Comparison of ENCODE assay signal across 23 cellular contexts in the genomic region with DNA sequence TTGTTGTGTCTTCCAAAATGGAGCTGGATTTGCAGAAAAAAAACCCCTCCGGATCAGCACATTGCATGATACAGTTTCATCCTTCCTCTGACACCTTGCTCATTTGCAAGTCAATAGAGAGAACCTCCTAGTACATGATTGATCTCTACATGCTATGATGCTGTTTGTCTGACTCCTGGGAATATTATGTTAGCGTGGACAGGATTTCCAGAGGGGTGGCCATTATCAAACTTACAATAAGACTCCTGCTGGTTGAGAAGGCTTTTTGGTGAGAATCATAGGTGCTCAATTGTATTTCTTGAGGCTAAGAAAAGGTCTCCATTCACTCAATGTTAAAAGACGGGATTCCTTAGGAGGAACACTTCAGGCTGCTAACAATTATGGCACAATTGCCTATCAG.
DNase-seq lines count a peak whose midpoint lies in the region; ATAC-seq, FAIRE-seq and TF ChIP-seq lines count a peak whose summit lies in the region.
"Had no signal": no experiment of that assay in that cellular context is flagged by ENCODE, and none has a peak within 500 bp of the region (broad histone marks: within the 10 kb centered on the region; RNA-seq: fewer than 3 reads in every experiment).

No MANE protein-coding gene starts in this region.

- H3K36me3 ChIP-seq in OCI-LY3 (replicated peaks; ENCODE audit: low read depth, low read length) = no peaks in the 10 kb centered on the region
- no peaks in the 10 kb centered on the region for H3K36me3 ChIP-seq in aorta (ENCODE audit: control insufficient read depth in 1 of 2, insufficient read depth in 2 of 2, low read length in 1 of 2)

- peak overlapping the region; percentile 64 for H3K4me2 ChIP-seq in OCI-LY3 (ENCODE audit: low read length)
- H3K4me2 ChIP-seq: KMS-11, PC-9 had no signal

- DNase-seq in GM19239 (ENCODE audit: insufficient read length, low spot score) (no peak), neural crest cell (ENCODE audit: low read depth, low spot score) (no peak), aorta (no peak), inferior parietal cortex (ENCODE audit: extremely low spot score) (no peak), cerebellar cortex (ENCODE audit: low spot score) (no peak)
- no peak for DNase-seq in activated naive CD4-positive, alpha-beta T cell treated with anti-CD3 and anti-CD28 coated beads, Interleukin-2, amount 50 U/mL, for 16 hours
- DNase-seq: Caco-2; CD4-positive, alpha-beta memory T cell; DMS153; IMR-90; NCI-H1105; NCI-H146; NCI-H2029; NCI-H226; NCI-H510A treated with DMSO at 0.1 percent for 48 hours; PC-9; SHP77 treated with DMSO at 0.1 percent for 48 hours; SW 1271 had no signal

- H3K9me3 ChIP-seq in OCI-LY3 (ENCODE audit: insufficient read depth, low read length) (no peaks in the 10 kb centered on the region), aorta (ENCODE audit: control insufficient read depth, low read length) (no peaks in the 10 kb centered on the region)
- H3K9me3 ChIP-seq: Caco-2 had no signal

- peak; percentile 22 for ATAC-seq in aorta (ENCODE audit: low FRiP score)

- 0 out of 2 replicates have a peak overlapping the region, but pooled peaks have one; percentile 1 for H2AFZ ChIP-seq in OCI-LY3 (ENCODE audit: low read depth, low read length)
- H2AFZ ChIP-seq: PC-9 had no signal

- no peaks in the 10 kb centered on the region for H3K9me3 Mint-ChIP-seq in neural crest cell
- H3K9me3 Mint-ChIP-seq: CD4-positive, alpha-beta memory T cell had no signal

- H3K27ac ChIP-seq in OCI-LY3 (ENCODE audit: low read length) (0 out of 2 replicates have a peak overlapping the region, but pooled peaks have one; percentile 2), aorta (ENCODE audit: low read depth in 1 of 2, low read length in 2 of 2) (no peak overlapping the region)
- H3K27ac ChIP-seq: KMS-11, PC-9, RWPE1, SK-N-MC had no signal

- H3K27ac Mint-ChIP-seq in neural crest cell (ENCODE audit: unreplicated experiment) = peak overlapping the region; percentile 30
- H3K27ac Mint-ChIP-seq: CD4-positive, alpha-beta memory T cell had no signal

- H3K4me1 ChIP-seq in OCI-LY3 (ENCODE audit: low read length) = peaks cover 27% of the 10 kb centered on the region
- no peaks in the 10 kb centered on the region for H3K4me1 ChIP-seq in aorta (ENCODE audit: control insufficient read depth in 1 of 2, insufficient read depth in 2 of 2, low read length in 2 of 2)
- H3K4me1 ChIP-seq: Caco-2 had no signal

- WGBS in aorta, 2 donors = 61 to 65% methylated on average over 3 of the region's 3 CpGs

- peak; percentile 47 for FAIRE-seq in GM19239 (lab: Jason Lieb, UNC)
- FAIRE-seq: HTR-8/SVneo had no signal

- H3K27me3 Mint-ChIP-seq in neural crest cell (ENCODE audit: low read depth) = no peaks in the 10 kb centered on the region

- H3K4me1 Mint-ChIP-seq in neural crest cell = peaks cover 26% of the 10 kb centered on the region
- H3K4me1 Mint-ChIP-seq: CD4-positive, alpha-beta memory T cell had no signal

- TF ChIP-seq CTCF in OCI-LY3 (IDR thresholded peaks at IDR 0.05; ENCODE audit: low read depth, low read length) (no peak), neural crest cell (conservative IDR thresholded peaks at IDR 0.05) (no peak)

- no peak overlapping the region for H3K4me3 Mint-ChIP-seq in neural crest cell
- H3K4me3 Mint-ChIP-seq: CD4-positive, alpha-beta memory T cell had no signal

- no peaks in the 10 kb centered on the region for H3K36me3 Mint-ChIP-seq in neural crest cell (ENCODE audit: low read depth)
- H3K36me3 Mint-ChIP-seq: CD4-positive, alpha-beta memory T cell had no signal

- peak overlapping the region; percentile 22; the same call in 1 of the 2 replicates for H3K9ac ChIP-seq in OCI-LY3 (ENCODE audit: low read length)
- H3K9ac ChIP-seq: KMS-11 had no signal

- H4K20me1 ChIP-seq in OCI-LY3 (ENCODE audit: insufficient read depth, low read length) = no peaks in the 10 kb centered on the region

- intact Hi-C loops in aorta (cut with DNase I) = no loop called here

- peak overlapping the region; percentile 14; the same call in 1 of the 2 replicates for H3K4me3 ChIP-seq in OCI-LY3 (ENCODE audit: low read length)
- no peak overlapping the region for H3K4me3 ChIP-seq in aorta (ENCODE audit: low read length in 2 of 2)
- H3K4me3 ChIP-seq: PC-9, SK-N-MC had no signal

- H3K27me3 ChIP-seq in OCI-LY3 (ENCODE audit: low read depth, low read length) (peaks cover 10% of the 10 kb centered on the region; the same call in 1 of the 2 replicates), aorta (ENCODE audit: control insufficient read depth in 1 of 2, insufficient read depth in 2 of 2, low read length in 1 of 2) (no peaks in the 10 kb centered on the region)

- H3K79me2 ChIP-seq in OCI-LY3 (ENCODE audit: low read length) = no peaks in the 10 kb centered on the region
